8 cellular contexts compared by ENCODE assay signal in the genomic region with DNA sequence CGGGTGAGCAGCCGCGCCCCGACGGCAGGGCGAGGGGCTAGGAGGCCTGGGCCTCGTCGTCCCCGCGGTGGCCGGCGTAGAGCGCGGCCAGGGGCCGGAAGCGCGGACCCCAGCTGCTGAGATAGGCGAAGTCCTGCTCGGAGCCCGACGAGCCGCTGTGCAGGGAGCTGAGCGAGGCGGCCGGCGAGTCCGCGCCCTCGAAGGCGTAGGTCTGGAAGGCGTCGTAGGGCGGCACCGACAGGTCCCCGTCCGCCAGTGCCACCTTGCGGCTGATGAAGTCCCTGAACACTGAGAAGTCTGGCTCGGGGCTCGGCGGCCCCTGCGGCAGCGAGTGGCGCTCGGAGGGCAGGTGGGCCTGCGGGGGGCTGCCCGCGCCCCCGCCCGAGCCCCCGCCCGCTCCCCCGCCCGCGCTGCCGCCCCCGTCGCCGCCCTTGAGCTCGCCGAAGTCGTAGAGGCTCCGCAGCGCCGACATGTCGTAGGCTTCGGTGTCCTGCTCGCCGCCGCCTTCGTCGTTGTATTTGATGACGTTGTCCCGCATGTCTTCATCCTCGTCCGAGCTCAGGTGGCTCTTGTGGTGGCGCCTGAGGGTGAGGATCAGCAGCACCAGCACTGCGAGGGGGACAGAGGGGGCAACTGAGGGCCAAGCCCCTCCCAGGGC. TPM values are rescaled to one million over a fixed set of nuclear protein-coding genes. Genes with fewer than 3 reads are reported as not detected.
DNase-seq lines count a peak whose midpoint lies in the region; ATAC-seq and TF ChIP-seq lines count a peak whose summit lies in the region.

No MANE protein-coding gene starts in this region.

- H3K9me3 Mint-ChIP-seq in WTC11, result no peaks in the 10 kb centered on the region

- H3K27me3 Mint-ChIP-seq in WTC11 (ENCODE audit: low read depth), result peaks cover 54% of the 10 kb centered on the region

- no peak overlapping the region for H3K27ac ChIP-seq in breast epithelium

- no peak for TF ChIP-seq POLR2A in breast epithelium (IDR thresholded peaks at IDR 0.05)

- intact Hi-C loops in breast epithelium (cut with DNase I; ENCODE audit: low total_unique reads), result no loop called here

- TF ChIP-seq CTCF in WTC11 (IDR thresholded peaks at IDR 0.05) (peak; percentile 55), breast epithelium (IDR thresholded peaks at IDR 0.05) (peak in 2 of 3 donors; percentile 22 to 33), kidney epithelial cell (IDR thresholded peaks at IDR 0.05; ENCODE audit: insufficient read depth, low read length, poor library complexity, severe bottlenecking) (peak; percentile 58)

- DNase-seq in AG20443 (ENCODE audit: low spot score) (peak; percentile 87), KBM-7 (peak; percentile 44), WTC11 (ENCODE audit: low spot score) (peak; percentile 93), breast epithelium (ENCODE audit: low spot score in 2 of 2) (peak; percentile 27 to 62), kidney epithelial cell (ENCODE audit: low read depth) (peak; percentile 4)
- DNase-seq in stimulated activated CD4-positive, alpha-beta T cell treated with anti-CD3 and anti-CD28 coated beads, Interleukin-4, amount 100 ng/mL, for 1 hour, result peak; percentile 81

- POLR2A ChIA-PET in WTC11 (lab: Charles Lee), result interaction anchor here (1.4 kb wide), 1 partner anchor 25 kb away, joined by 4 read pairs; no protein-coding TSS in a partner anchor

- no peaks in the 10 kb centered on the region for H3K36me3 Mint-ChIP-seq in WTC11

- H3K9me3 ChIP-seq in breast epithelium, result no peaks in the 10 kb centered on the region

- in situ Hi-C loops in KBM-7 (cut with MboI; ENCODE audit: low pct_unique_long_range_greater_than_20kb, low sequenced_read_pairs), result no loop called here

- H3K4me3 ChIP-seq in breast epithelium, result peak overlapping the region in 2 of 3 donors; percentile 22 to 60
- no peak overlapping the region for H3K4me3 ChIP-seq in kidney epithelial cell (ENCODE audit: low read depth, low read length)

- no peak overlapping the region for H3K27ac Mint-ChIP-seq in WTC11

- H3K4me1 ChIP-seq in breast epithelium, result no peaks in the 10 kb centered on the region

- H3K4me1 Mint-ChIP-seq in WTC11, result no peaks in the 10 kb centered on the region

- H3K36me3 ChIP-seq in breast epithelium, result no peaks in the 10 kb centered on the region
- H3K36me3 ChIP-seq in kidney epithelial cell (ENCODE audit: control insufficient read depth, insufficient read depth, low read length), result no peaks in the 10 kb centered on the region

- peaks cover 13 to 59% of the 10 kb centered on the region in 2 donors for H3K27me3 ChIP-seq in breast epithelium
- peaks cover 54% of the 10 kb centered on the region for H3K27me3 ChIP-seq in kidney epithelial cell (ENCODE audit: control insufficient read depth, insufficient read depth, low read length)

- peak; percentile 97 for ATAC-seq in WTC11
- ATAC-seq in HG02970 (IDR thresholded peaks at IDR 0.05; ENCODE audit: low FRiP score, unreplicated experiment), result no peak
- no peak for ATAC-seq in GM18519 (IDR thresholded peaks at IDR 0.05; ENCODE audit: low FRiP score, unreplicated experiment)

- CTCF ChIA-PET in WTC11 (lab: Charles Lee), result interaction anchor here (0.6 to 6.9 kb wide), 35 partner anchors 8 to 189 kb away, joined by 3 to 72 read pairs (median 5); no protein-coding TSS in a partner anchor

- peak overlapping the region; percentile 62 for H3K4me3 Mint-ChIP-seq in WTC11

TF ChIP-seq in WTC11, 78 proteins besides CTCF, POLR2A, EP300 and RAD21 (continues in another document):
- TF ChIP-seq EMX1 (CRISPR knock-in tag; IDR thresholded peaks at IDR 0.05) (no peak), TP53 (CRISPR knock-in tag; IDR thresholded peaks at IDR 0.05) (0 out of 2 replicates have a peak, but pooled peaks have one; percentile 2), ZNF263 (CRISPR knock-in tag; IDR thresholded peaks at IDR 0.05; ENCODE audit: low read depth) (no peak), ZNF416 (CRISPR knock-in tag; IDR thresholded peaks at IDR 0.05) (no peak), NR3C1 (CRISPR knock-in tag; conservative IDR thresholded peaks at IDR 0.05; ENCODE audit: low read depth) (no peak), IRF2 (CRISPR knock-in tag; IDR thresholded peaks at IDR 0.05; ENCODE audit: borderline replicate concordance, low read depth) (no peak)
- TF ChIP-seq, protein P1, sequence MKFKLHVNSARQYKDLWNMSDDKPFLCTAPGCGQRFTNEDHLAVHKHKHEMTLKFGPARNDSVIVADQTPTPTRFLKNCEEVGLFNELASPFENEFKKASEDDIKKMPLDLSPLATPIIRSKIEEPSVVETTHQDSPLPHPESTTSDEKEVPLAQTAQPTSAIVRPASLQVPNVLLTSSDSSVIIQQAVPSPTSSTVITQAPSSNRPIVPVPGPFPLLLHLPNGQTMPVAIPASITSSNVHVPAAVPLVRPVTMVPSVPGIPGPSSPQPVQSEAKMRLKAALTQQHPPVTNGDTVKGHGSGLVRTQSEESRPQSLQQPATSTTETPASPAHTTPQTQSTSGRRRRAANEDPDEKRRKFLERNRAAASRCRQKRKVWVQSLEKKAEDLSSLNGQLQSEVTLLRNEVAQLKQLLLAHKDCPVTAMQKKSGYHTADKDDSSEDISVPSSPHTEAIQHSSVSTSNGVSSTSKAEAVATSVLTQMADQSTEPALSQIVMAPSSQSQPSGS (CRISPR knock-in tag; IDR thresholded peaks at IDR 0.05; ENCODE audit: borderline replicate concordance, low read depth), result no peak
- TF ChIP-seq, protein P2, sequence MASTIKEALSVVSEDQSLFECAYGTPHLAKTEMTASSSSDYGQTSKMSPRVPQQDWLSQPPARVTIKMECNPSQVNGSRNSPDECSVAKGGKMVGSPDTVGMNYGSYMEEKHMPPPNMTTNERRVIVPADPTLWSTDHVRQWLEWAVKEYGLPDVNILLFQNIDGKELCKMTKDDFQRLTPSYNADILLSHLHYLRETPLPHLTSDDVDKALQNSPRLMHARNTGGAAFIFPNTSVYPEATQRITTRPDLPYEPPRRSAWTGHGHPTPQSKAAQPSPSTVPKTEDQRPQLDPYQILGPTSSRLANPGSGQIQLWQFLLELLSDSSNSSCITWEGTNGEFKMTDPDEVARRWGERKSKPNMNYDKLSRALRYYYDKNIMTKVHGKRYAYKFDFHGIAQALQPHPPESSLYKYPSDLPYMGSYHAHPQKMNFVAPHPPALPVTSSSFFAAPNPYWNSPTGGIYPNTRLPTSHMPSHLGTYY (CRISPR knock-in tag; IDR thresholded peaks at IDR 0.05), result no peak
- TF ChIP-seq, protein P3, sequence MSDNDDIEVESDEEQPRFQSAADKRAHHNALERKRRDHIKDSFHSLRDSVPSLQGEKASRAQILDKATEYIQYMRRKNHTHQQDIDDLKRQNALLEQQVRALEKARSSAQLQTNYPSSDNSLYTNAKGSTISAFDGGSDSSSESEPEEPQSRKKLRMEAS (CRISPR knock-in tag; IDR thresholded peaks at IDR 0.05), result peak; percentile 72; the same call in 1 of the 2 replicates
- TF ChIP-seq, protein P4, sequence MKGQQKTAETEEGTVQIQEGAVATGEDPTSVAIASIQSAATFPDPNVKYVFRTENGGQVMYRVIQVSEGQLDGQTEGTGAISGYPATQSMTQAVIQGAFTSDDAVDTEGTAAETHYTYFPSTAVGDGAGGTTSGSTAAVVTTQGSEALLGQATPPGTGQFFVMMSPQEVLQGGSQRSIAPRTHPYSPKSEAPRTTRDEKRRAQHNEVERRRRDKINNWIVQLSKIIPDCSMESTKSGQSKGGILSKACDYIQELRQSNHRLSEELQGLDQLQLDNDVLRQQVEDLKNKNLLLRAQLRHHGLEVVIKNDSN (CRISPR knock-in tag; IDR thresholded peaks at IDR 0.05), result peak; percentile 14; the same call in 1 of the 2 replicates
- TF ChIP-seq, protein P5, sequence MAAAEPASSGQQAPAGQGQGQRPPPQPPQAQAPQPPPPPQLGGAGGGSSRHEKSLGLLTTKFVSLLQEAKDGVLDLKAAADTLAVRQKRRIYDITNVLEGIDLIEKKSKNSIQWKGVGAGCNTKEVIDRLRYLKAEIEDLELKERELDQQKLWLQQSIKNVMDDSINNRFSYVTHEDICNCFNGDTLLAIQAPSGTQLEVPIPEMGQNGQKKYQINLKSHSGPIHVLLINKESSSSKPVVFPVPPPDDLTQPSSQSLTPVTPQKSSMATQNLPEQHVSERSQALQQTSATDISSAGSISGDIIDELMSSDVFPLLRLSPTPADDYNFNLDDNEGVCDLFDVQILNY (CRISPR knock-in tag; IDR thresholded peaks at IDR 0.05), result no peak
- TF ChIP-seq, protein P6, sequence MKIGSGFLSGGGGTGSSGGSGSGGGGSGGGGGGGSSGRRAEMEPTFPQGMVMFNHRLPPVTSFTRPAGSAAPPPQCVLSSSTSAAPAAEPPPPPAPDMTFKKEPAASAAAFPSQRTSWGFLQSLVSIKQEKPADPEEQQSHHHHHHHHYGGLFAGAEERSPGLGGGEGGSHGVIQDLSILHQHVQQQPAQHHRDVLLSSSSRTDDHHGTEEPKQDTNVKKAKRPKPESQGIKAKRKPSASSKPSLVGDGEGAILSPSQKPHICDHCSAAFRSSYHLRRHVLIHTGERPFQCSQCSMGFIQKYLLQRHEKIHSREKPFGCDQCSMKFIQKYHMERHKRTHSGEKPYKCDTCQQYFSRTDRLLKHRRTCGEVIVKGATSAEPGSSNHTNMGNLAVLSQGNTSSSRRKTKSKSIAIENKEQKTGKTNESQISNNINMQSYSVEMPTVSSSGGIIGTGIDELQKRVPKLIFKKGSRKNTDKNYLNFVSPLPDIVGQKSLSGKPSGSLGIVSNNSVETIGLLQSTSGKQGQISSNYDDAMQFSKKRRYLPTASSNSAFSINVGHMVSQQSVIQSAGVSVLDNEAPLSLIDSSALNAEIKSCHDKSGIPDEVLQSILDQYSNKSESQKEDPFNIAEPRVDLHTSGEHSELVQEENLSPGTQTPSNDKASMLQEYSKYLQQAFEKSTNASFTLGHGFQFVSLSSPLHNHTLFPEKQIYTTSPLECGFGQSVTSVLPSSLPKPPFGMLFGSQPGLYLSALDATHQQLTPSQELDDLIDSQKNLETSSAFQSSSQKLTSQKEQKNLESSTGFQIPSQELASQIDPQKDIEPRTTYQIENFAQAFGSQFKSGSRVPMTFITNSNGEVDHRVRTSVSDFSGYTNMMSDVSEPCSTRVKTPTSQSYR (CRISPR knock-in tag; IDR thresholded peaks at IDR 0.05), result no peak

RNA-seq across cellular contexts. Expression of a gene that starts 56.5 kb away (rescaled TPM):
- 12.9 to 15.3 TPM (median 14.8 TPM) in 3 replicates for total RNA-seq in WTC11 (2021)
- total RNA-seq in breast epithelium, result 10 to 100 TPM; 11.7 to 21.6 (median 17.0) TPM
- 57.6 and 58.3 TPM in 2 replicates for total RNA-seq in kidney epithelial cell

Comparison
In these comparisons a context has a peak if more than half of its experiments do, and no peak if none do; other contexts are left out.
1. DNase-seq: peak in every context shown above with its lines; median percentile 93 in WTC11; 87 in AG20443; 81 in stimulated activated CD4-positive, alpha-beta T cell treated with anti-CD3 and anti-CD28 coated beads, Interleukin-4, amount 100 ng/mL, for 1 hour; 44 in breast epithelium; 44 in KBM-7; 4 in kidney epithelial cell.